Comparison of ENCODE assay signal across 8 cellular contexts in genomic region chr10:47438857-47439474, GRCh38. TPM values are rescaled to one million over a fixed set of nuclear protein-coding genes. Genes with fewer than 3 reads are reported as not detected.
A peak's percentile ranks its signal among the peaks of the same experiment; 100 is the strongest.
DNase-seq lines count a peak whose midpoint lies in the region; ATAC-seq and TF ChIP-seq lines count a peak whose summit lies in the region.

No MANE protein-coding gene starts in this region.

- no peak overlapping the region for H3K4ac ChIP-seq in trophoblast cell (ENCODE audit: low read depth, low read length)

- ATAC-seq in Right ventricle myocardium inferior (peak; percentile 44), esophagus mucosa (peak; percentile 97), GM18520 (IDR thresholded peaks at IDR 0.05; ENCODE audit: unreplicated experiment) (no peak)

- H3K4me1 ChIP-seq in OCI-LY1 (ENCODE audit: insufficient read depth, low read length, severe bottlenecking) (no peaks in the 10 kb centered on the region), trophoblast cell (ENCODE audit: control insufficient read depth in 1 of 2, insufficient read depth in 2 of 2, low read length in 2 of 2) (peaks cover 4 to 7% of the 10 kb centered on the region in 2 experiments)

- no peaks in the 10 kb centered on the region for H3K9me2 ChIP-seq in OCI-LY1 (ENCODE audit: low read depth, low read length)

- H3K23ac ChIP-seq in trophoblast cell (ENCODE audit: low read length): no peak overlapping the region

- no peaks in the 10 kb centered on the region for H3K36me3 ChIP-seq in OCI-LY1 (ENCODE audit: insufficient read depth, low read length)
- H3K36me3 ChIP-seq in trophoblast cell (ENCODE audit: control insufficient read depth in 1 of 2, insufficient read depth in 2 of 2, low read length in 2 of 2): no peaks in the 10 kb centered on the region

- DNase-seq in Right ventricle myocardium inferior (ENCODE audit: missing footprints): no peak
- no peak for DNase-seq in cardiac septum (ENCODE audit: low spot score)
- peak; percentile 42 to 65 for DNase-seq in trophoblast cell
- DNase-seq in stimulated activated CD8-positive, alpha-beta memory T cell treated with anti-CD3 and anti-CD28 coated beads, Interleukin-4, amount 100 ng/mL, for 48 hours: no peak
- no peak for DNase-seq in foreskin melanocyte

- H3K14ac ChIP-seq in trophoblast cell (ENCODE audit: low read length): no peak overlapping the region

- H4K8ac ChIP-seq in trophoblast cell (ENCODE audit: low read depth, low read length): no peak overlapping the region

- H3K27ac ChIP-seq in OCI-LY1 (ENCODE audit: low read depth, low read length, poor library complexity, severe bottlenecking) (no peak overlapping the region), trophoblast cell (ENCODE audit: low read depth, low read length) (no peak overlapping the region)

- H3K79me2 ChIP-seq in OCI-LY1 (ENCODE audit: insufficient read depth, low read length): no peaks in the 10 kb centered on the region
- peaks cover 3% of the 10 kb centered on the region for H3K79me2 ChIP-seq in trophoblast cell (ENCODE audit: control insufficient read depth, insufficient read depth, low read length, poor library complexity)

- H3K79me1 ChIP-seq in trophoblast cell (ENCODE audit: low read length): peaks cover 9% of the 10 kb centered on the region

- H3K9me3 ChIP-seq in OCI-LY1 (ENCODE audit: low read length): no peaks in the 10 kb centered on the region
- peaks cover 1% of the 10 kb centered on the region for H3K9me3 ChIP-seq in trophoblast cell (ENCODE audit: insufficient read depth, low read depth, low read length)

- no peak overlapping the region for H4K12ac ChIP-seq in trophoblast cell (ENCODE audit: low read depth, low read length)

- no peak overlapping the region for H2BK5ac ChIP-seq in trophoblast cell (ENCODE audit: low read depth, low read length, poor library complexity)

- H3K4me2 ChIP-seq in OCI-LY1 (ENCODE audit: low read length): no peak overlapping the region
- H3K4me2 ChIP-seq in trophoblast cell (ENCODE audit: low read length): no peak overlapping the region

- TF ChIP-seq CTCF in OCI-LY1 (IDR thresholded peaks at IDR 0.05; ENCODE audit: low read length): peak; percentile 34; the same call in 1 of the 2 replicates

- no peaks in the 10 kb centered on the region for H3K27me3 ChIP-seq in OCI-LY1 (ENCODE audit: insufficient read depth, low read length)
- H3K27me3 ChIP-seq in trophoblast cell (ENCODE audit: insufficient read depth, low read length): no peaks in the 10 kb centered on the region

- H3F3A ChIP-seq in OCI-LY1 (ENCODE audit: insufficient read depth, low read length): no peaks in the 10 kb centered on the region

- no peak overlapping the region for H3K18ac ChIP-seq in trophoblast cell (ENCODE audit: low read length)

- H4K20me1 ChIP-seq in OCI-LY1 (ENCODE audit: insufficient read depth, low read length): no peaks in the 10 kb centered on the region

- no peak overlapping the region for H2AK5ac ChIP-seq in trophoblast cell (ENCODE audit: low read length)

- H4K91ac ChIP-seq in trophoblast cell (ENCODE audit: low read depth, low read length): no peak overlapping the region

- no peak overlapping the region for H2AFZ ChIP-seq in OCI-LY1 (ENCODE audit: low read length)
- H2AFZ ChIP-seq in trophoblast cell (ENCODE audit: insufficient read depth, low read length, poor library complexity): no peak overlapping the region

- no peak overlapping the region for H2BK120ac ChIP-seq in trophoblast cell (ENCODE audit: insufficient read depth, low read length, poor library complexity)

- intact Hi-C loops in Right ventricle myocardium inferior (cut with DNase I): no loop called here
- intact Hi-C loops in cardiac septum (cut with DNase I): no loop called here

- H2BK12ac ChIP-seq in trophoblast cell (ENCODE audit: low read length): peak overlapping the region; percentile 21

- H3K4me3 ChIP-seq in OCI-LY1 (ENCODE audit: low read depth, low read length, poor library complexity, severe bottlenecking): no peak overlapping the region
- no peak overlapping the region for H3K4me3 ChIP-seq in trophoblast cell (ENCODE audit: low read depth, low read length)

- H3K9ac ChIP-seq in OCI-LY1 (ENCODE audit: low read length) (no peak overlapping the region), trophoblast cell (ENCODE audit: low read length) (no peak overlapping the region)

- WGBS in trophoblast cell (ENCODE audit: extremely low coverage, insufficient coverage, insufficient read length): no CpG with 5 or more reads among the region's 6 CpGs

RNA-seq across cellular contexts. Expression of gene ANXA8, which starts 44.9 kb away (rescaled TPM):
- total RNA-seq in Right ventricle myocardium inferior: 1.1 TPM
- total RNA-seq in cardiac septum: not detected
- 203 TPM for total RNA-seq in esophagus mucosa
- 16.3 and 18.5 TPM in 2 replicates for polyA plus RNA-seq in trophoblast cell (2013)

RNA-seq across cellular contexts. Expression of gene FAM25G, which starts 52.5 kb away (rescaled TPM):
- total RNA-seq in Right ventricle myocardium inferior (not detected), cardiac septum (not detected), esophagus mucosa (3.4 TPM)
- polyA plus RNA-seq in trophoblast cell (2013): 0.37 and 0.74 TPM in 2 replicates

RNA-seq across cellular contexts. Expression of gene ZNF488, which starts 54.9 kb away (rescaled TPM):
- total RNA-seq in Right ventricle myocardium inferior: not detected
- 0.16 TPM for total RNA-seq in cardiac septum
- total RNA-seq in esophagus mucosa: 0.60 TPM
- polyA plus RNA-seq in trophoblast cell (2013): 34.5 and 39.7 TPM in 2 replicates

Comparison
In these comparisons a context has a peak if more than half of its experiments do, and no peak if none do; other contexts are left out.
1. DNase-seq: peak in trophoblast cell (2 of 2); none in Right ventricle myocardium inferior (single experiment), cardiac septum (single experiment), stimulated activated CD8-positive, alpha-beta memory T cell treated with anti-CD3 and anti-CD28 coated beads, Interleukin-4, amount 100 ng/mL, for 48 hours (single experiment) and foreskin melanocyte (single experiment).
2. RNA of gene ANXA8, which starts 44.9 kb away (total RNA-seq): 203 TPM in esophagus mucosa (single experiment); 1.1 TPM in Right ventricle myocardium inferior (single experiment) and not detected in cardiac septum (single experiment); every median in the first group is over 10 times any median in the second.